1 cellular context compared by ENCODE assay signal in the genomic region with DNA sequence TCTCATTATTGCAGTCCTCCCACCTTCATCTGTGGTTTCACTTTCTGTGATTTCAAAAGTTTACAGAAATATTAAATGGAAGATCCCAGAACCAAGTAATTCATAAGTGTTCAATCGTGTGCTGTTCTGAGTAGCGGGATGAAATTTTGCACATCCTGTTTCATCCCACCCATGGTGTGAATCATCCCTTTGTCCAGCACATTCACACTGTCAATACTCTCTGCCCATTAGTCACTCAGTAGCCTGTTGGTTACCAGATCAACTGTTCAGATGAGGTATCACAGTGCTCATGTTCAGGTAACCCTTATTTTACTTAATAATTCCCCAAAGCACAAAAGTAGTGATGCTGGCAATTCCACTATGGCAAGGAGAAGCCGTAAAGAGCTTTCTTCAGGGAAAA.
TF ChIP-seq lines count a peak whose summit lies in the region.

No MANE protein-coding gene starts in this region.

TF ChIP-seq in A549, 52 proteins besides CTCF, POLR2A, EP300 and RAD21 (continued from another document):
- TF ChIP-seq, protein P1, sequence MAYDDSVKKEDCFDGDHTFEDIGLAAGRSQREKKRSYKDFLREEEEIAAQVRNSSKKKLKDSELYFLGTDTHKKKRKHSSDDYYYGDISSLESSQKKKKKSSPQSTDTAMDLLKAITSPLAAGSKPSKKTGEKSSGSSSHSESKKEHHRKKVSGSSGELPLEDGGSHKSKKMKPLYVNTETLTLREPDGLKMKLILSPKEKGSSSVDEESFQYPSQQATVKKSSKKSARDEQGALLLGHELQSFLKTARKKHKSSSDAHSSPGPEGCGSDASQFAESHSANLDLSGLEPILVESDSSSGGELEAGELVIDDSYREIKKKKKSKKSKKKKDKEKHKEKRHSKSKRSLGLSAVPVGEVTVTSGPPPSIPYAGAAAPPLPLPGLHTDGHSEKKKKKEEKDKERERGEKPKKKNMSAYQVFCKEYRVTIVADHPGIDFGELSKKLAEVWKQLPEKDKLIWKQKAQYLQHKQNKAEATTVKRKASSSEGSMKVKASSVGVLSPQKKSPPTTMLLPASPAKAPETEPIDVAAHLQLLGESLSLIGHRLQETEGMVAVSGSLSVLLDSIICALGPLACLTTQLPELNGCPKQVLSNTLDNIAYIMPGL (CRISPR knock-in tag; IDR thresholded peaks at IDR 0.05; ENCODE audit: borderline replicate concordance): no peak
- no peak for TF ChIP-seq NR3C1 (IDR thresholded peaks at IDR 0.05)
TF ChIP-seq in A549: peak in this region for 0.
